27 cellular contexts compared by ENCODE assay signal in genomic region chr2:164664070-164664469, GRCh38.
"Had no signal": no experiment of that assay in that cellular context is flagged by ENCODE, and none has a peak within 500 bp of the region (broad histone marks: within the 10 kb centered on the region; RNA-seq: fewer than 3 reads in every experiment).

No MANE protein-coding gene starts in this region.

- H3K4me3 ChIP-seq: neural progenitor cell, ovary, psoas muscle, right lobe of liver, sigmoid colon, stomach, thoracic aorta, thyroid gland, tibial nerve, upper lobe of left lung, vagina had no signal

- DNase-seq: nephron progenitor cell; occipital lobe; ovary; posterior cingulate gyrus; psoas muscle; right cardiac atrium; right lobe of liver; sigmoid colon; small intestine; stimulated activated CD4-positive, alpha-beta T cell treated with anti-CD3 and anti-CD28 coated beads, Interleukin-15, amount 100 ng/mL, for 24 hours; stimulated activated CD4-positive, alpha-beta T cell treated with anti-CD3 and anti-CD28 coated beads, Interleukin-2, amount 100 ng/mL, for 24 hours; stimulated activated CD4-positive, alpha-beta T cell treated with anti-CD3 and anti-CD28 coated beads, Interleukin-2, amount 100 ng/mL, for 48 hours; stimulated activated CD4-positive, alpha-beta T cell treated with anti-CD3 and anti-CD28 coated beads, Interleukin-4, amount 100 ng/mL, for 24 hours; stimulated activated naive B cell treated with anti-CD40 and anti-IgM and Interleukin-4, amounts not matched to agents 10 μg/mL and 1 μg/mL and 100 μg/mL, for 72 hours; stimulated activated naive CD4-positive, alpha-beta T cell treated with Interleukin-2 at 50 U/mL for 16 hours; stomach; thyroid gland; trophoblast cell; upper lobe of left lung had no signal

- ATAC-seq: natural killer cell treated with Interleukin-12 subunit alpha and Interleukin-12 subunit beta and Interleukin-15 and Interleukin-18, amount 100 ng/mL, for 72 hours; psoas muscle; right cardiac atrium; right lobe of liver; stimulated activated effector memory CD8-positive, alpha-beta T cell treated with anti-CD3 and anti-CD28 coated beads, Interleukin-12 subunit alpha, Interleukin-12 subunit beta, amount 100 ng/mL, for 72 hours; stimulated activated naive B cell treated with anti-CD40 and anti-IgM and Interleukin-4, amounts not matched to agents 10 μg/mL and 1 μg/mL and 100 μg/mL, for 72 hours had no signal

- H3K4me2 ChIP-seq: neural progenitor cell had no signal

- H3K4me1 ChIP-seq: neural progenitor cell, parathyroid adenoma, right lobe of liver, upper lobe of left lung, vagina had no signal

- H3K9me3 ChIP-seq: ovary, psoas muscle, right lobe of liver, sigmoid colon, stomach, thoracic aorta, thyroid gland, upper lobe of left lung, vagina had no signal

- H3K27ac ChIP-seq: neural progenitor cell, ovary, parathyroid adenoma, psoas muscle, right lobe of liver, sigmoid colon, stomach, thoracic aorta, thyroid gland, tibial nerve, upper lobe of left lung, vagina had no signal

- FAIRE-seq: small intestine, urothelium cell line had no signal
